In genomic region chr4:74631338-74631737, GRCh38 we compare ENCODE assay signal across 24 cellular contexts.
A peak's percentile ranks its signal among the peaks of the same experiment; 100 is the strongest.
DNase-seq lines count a peak whose midpoint lies in the region; TF ChIP-seq lines count a peak whose summit lies in the region.
"Had no signal": no experiment of that assay in that cellular context is flagged by ENCODE, and none has a peak within 500 bp of the region (broad histone marks: within the 10 kb centered on the region; RNA-seq: fewer than 3 reads in every experiment).

No MANE protein-coding gene starts in this region.

- H3K4me3 Mint-ChIP-seq in MCF 10A (ENCODE audit: unreplicated experiment), result no peak overlapping the region
- H3K4me3 Mint-ChIP-seq: activated naive CD8-positive, alpha-beta T cell; activated T-cell treated with anti-CD3 and anti-CD28 coated beads, Interleukin-2, amount 50 U/mL, for 72 hours; stimulated activated naive B cell treated with anti-CD40 and anti-IgM and Interleukin-4, amounts not matched to agents 10 μg/mL and 1 μg/mL and 100 μg/mL, for 72 hours had no signal

- no peaks in the 10 kb centered on the region for H3K36me3 Mint-ChIP-seq in MCF 10A (ENCODE audit: insufficient read depth, unreplicated experiment)
- H3K36me3 Mint-ChIP-seq: activated naive CD8-positive, alpha-beta T cell; stimulated activated naive B cell treated with anti-CD40 and anti-IgM and Interleukin-4, amounts not matched to agents 10 μg/mL and 1 μg/mL and 100 μg/mL, for 72 hours had no signal

- H3K27ac ChIP-seq in breast epithelium, result no peak overlapping the region
- no peak overlapping the region for H3K27ac ChIP-seq in suprapubic skin
- H3K27ac ChIP-seq: C4-2B, right lobe of liver, transverse colon had no signal

- TF ChIP-seq CTCF in MCF 10A (IDR thresholded peaks at IDR 0.05; ENCODE audit: unreplicated experiment), result no peak
- no peak for TF ChIP-seq CTCF in breast epithelium (IDR thresholded peaks at IDR 0.05)
- TF ChIP-seq CTCF in fibroblast of villous mesenchyme (IDR thresholded peaks at IDR 0.05; ENCODE audit: insufficient read depth, low read depth, low read length), result no peak
- no peak for TF ChIP-seq CTCF in BE2C (IDR thresholded peaks at IDR 0.05; ENCODE audit: low read depth, low read length)
- no peak for TF ChIP-seq CTCF in suprapubic skin (IDR thresholded peaks at IDR 0.05)

- TF ChIP-seq POLR2A in breast epithelium (IDR thresholded peaks at IDR 0.05), result no peak
- TF ChIP-seq POLR2A in suprapubic skin (IDR thresholded peaks at IDR 0.05), result no peak

- no peaks in the 10 kb centered on the region for H3K36me3 ChIP-seq in breast epithelium
- H3K36me3 ChIP-seq in BE2C, result no peaks in the 10 kb centered on the region
- H3K36me3 ChIP-seq in suprapubic skin, result no peaks in the 10 kb centered on the region
- H3K36me3 ChIP-seq: MG63, right lobe of liver, transverse colon had no signal

- DNase-seq in MCF 10A (ENCODE audit: unreplicated experiment), result peak; percentile 79
- DNase-seq in breast epithelium (ENCODE audit: low spot score in 2 of 2), result no peak
- DNase-seq in amniotic epithelial cell (ENCODE audit: low read depth), result peak; percentile 71
- peak; percentile 47 for DNase-seq in fibroblast of villous mesenchyme (ENCODE audit: low read depth)
- no peak for DNase-seq in NCI-H146 treated with DMSO at 0.1 percent for 48 hours (lab: John Stamatoyannopoulos, UW; ENCODE audit: unreplicated experiment)
- DNase-seq in BE2C, result no peak
- DNase-seq in NCI-H1048 (lab: John Stamatoyannopoulos, UW), result no peak
- no peak for DNase-seq in suprapubic skin (ENCODE audit: low spot score in 2 of 2)
- DNase-seq: activated CD8-positive, alpha-beta memory T cell treated with anti-CD3 and anti-CD28 coated beads for 24 hours; activated T-cell treated with anti-CD3 and anti-CD28 coated beads, Interleukin-2, amount 50 U/mL, for 72 hours; cortex of kidney; DMS79; left ventricle myocardium superior; MG63; NCI-H187 treated with DMSO at 0.1 percent for 48 hours; NCI-H226; occipital lobe; right lobe of liver; SK-N-SH; stimulated activated naive B cell treated with anti-CD40 and anti-IgM and Interleukin-4, amounts not matched to agents 10 μg/mL and 1 μg/mL and 100 μg/mL, for 72 hours; T-helper 9 cell; transverse colon had no signal

- peak overlapping the region; percentile 57 for H3K27ac Mint-ChIP-seq in MCF 10A (ENCODE audit: low read depth, unreplicated experiment)
- H3K27ac Mint-ChIP-seq: activated naive CD8-positive, alpha-beta T cell; activated T-cell treated with anti-CD3 and anti-CD28 coated beads, Interleukin-2, amount 50 U/mL, for 72 hours; stimulated activated naive B cell treated with anti-CD40 and anti-IgM and Interleukin-4, amounts not matched to agents 10 μg/mL and 1 μg/mL and 100 μg/mL, for 72 hours had no signal

- no peaks in the 10 kb centered on the region for H3K4me1 ChIP-seq in breast epithelium
- H3K4me1 ChIP-seq in BE2C, result no peaks in the 10 kb centered on the region
- peaks cover 8% of the 10 kb centered on the region for H3K4me1 ChIP-seq in suprapubic skin

- 81% methylated on average over 2 of the region's 2 CpGs for WGBS in suprapubic skin

- no peaks in the 10 kb centered on the region for H3K27me3 Mint-ChIP-seq in MCF 10A (ENCODE audit: insufficient read depth, unreplicated experiment)
- H3K27me3 Mint-ChIP-seq: activated naive CD8-positive, alpha-beta T cell had no signal

- H3K4me3 ChIP-seq in breast epithelium (no peak overlapping the region), fibroblast of villous mesenchyme (ENCODE audit: low read depth, low read length) (no peak overlapping the region), BE2C (ENCODE audit: low read depth, low read length) (no peak overlapping the region), suprapubic skin (no peak overlapping the region)
- H3K4me3 ChIP-seq: MG63, right lobe of liver, transverse colon had no signal

- intact Hi-C loops in MCF 10A (cut with micrococcal nuclease), result no loop called here
- intact Hi-C loops in breast epithelium (cut with DNase I; ENCODE audit: low total_unique reads), result no loop called here

- no peak for TF ChIP-seq EP300 in suprapubic skin (IDR thresholded peaks at IDR 0.05)

- POLR2A ChIA-PET in MCF 10A (lab: Yijun Ruan, JAX), result interaction anchor here (0.8 to 2.4 kb wide), 14 partner anchors 9 to 212 kb away, joined by 3 to 14 read pairs (median 4); no protein-coding TSS in a partner anchor

- H3K27me3 ChIP-seq in breast epithelium (no peaks in the 10 kb centered on the region), BE2C (no peaks in the 10 kb centered on the region), suprapubic skin (no peaks in the 10 kb centered on the region)
- H3K27me3 ChIP-seq: MG63, right lobe of liver, transverse colon had no signal

- BruUV-seq in MCF 10A (replicated peaks; lab: Mats Ljungman, UMichigan), result no TSS peak

- CTCF ChIA-PET in MCF 10A (lab: Yijun Ruan, JAX), result interaction anchor here (0.6 to 1.0 kb wide), 6 partner anchors 36 to 100 kb away, joined by 3 to 7 read pairs (median 4); no protein-coding TSS in a partner anchor

- peaks cover 33% of the 10 kb centered on the region for H3K4me1 Mint-ChIP-seq in MCF 10A (ENCODE audit: insufficient read depth, unreplicated experiment)

- H3K9me3 Mint-ChIP-seq in MCF 10A (ENCODE audit: unreplicated experiment), result no peaks in the 10 kb centered on the region
- H3K9me3 Mint-ChIP-seq: stimulated activated naive B cell treated with anti-CD40 and anti-IgM and Interleukin-4, amounts not matched to agents 10 μg/mL and 1 μg/mL and 100 μg/mL, for 72 hours had no signal

- H3K9me3 ChIP-seq in breast epithelium, result no peaks in the 10 kb centered on the region
- no peaks in the 10 kb centered on the region for H3K9me3 ChIP-seq in BE2C
- H3K9me3 ChIP-seq in suprapubic skin, result no peaks in the 10 kb centered on the region
- H3K9me3 ChIP-seq: MG63, right lobe of liver, SK-N-SH, transverse colon had no signal

Comparison
In these comparisons a context has a peak if more than half of its experiments do, and no peak if none do; other contexts are left out.
1. DNase-seq: peak in MCF 10A (single experiment), amniotic epithelial cell (single experiment) and fibroblast of villous mesenchyme (single experiment); none in breast epithelium (0 of 2), NCI-H146 treated with DMSO at 0.1 percent for 48 hours (single experiment), BE2C (single experiment), NCI-H1048 (single experiment) and suprapubic skin (0 of 2).